In the genomic region with DNA sequence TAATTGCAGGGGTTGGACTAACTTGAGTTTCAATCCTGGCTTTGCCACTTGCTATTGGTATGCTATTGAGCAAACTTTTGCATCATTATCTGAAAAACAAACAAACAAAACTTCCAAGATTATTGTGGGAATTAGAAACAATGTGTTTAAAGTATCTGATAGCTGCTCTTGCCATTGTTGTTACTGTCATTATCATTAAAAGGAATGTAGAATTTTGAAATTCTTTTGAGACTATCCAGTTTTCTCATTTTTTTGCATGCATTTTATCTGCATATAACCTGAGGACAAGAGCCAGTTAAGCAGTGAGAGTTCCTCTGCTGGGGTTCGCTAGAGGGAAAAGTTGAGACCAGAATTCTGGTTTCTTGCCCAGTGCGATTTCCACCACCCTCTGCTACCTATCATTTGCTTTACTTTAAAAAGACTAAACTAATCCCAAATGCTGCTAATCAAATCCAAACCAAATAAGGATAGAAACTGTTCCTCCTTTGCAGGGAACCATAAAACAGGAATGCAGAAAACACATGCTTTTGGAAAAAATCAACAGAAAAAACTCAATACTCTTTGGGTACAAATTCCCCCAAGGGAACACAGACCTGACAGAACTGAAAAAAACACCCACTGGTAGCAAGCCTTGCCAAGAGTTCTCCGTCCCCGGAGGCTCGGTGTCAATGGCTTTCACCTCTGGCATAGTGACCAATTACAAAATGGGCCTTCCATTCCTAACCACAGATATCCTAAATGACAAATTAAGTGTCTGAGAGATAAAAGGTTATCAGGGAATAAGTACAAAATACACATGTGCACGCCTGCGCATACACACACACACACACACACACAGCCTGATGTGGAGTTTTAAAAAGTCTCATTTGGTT, we compare ENCODE assay signal across 21 cellular contexts.
DNase-seq lines count a peak whose midpoint lies in the region; ATAC-seq and TF ChIP-seq lines count a peak whose summit lies in the region.
"Had no signal": no experiment of that assay in that cellular context is flagged by ENCODE, and none has a peak within 500 bp of the region (broad histone marks: within the 10 kb centered on the region; RNA-seq: fewer than 3 reads in every experiment).

No MANE protein-coding gene starts in this region.

- DNase-seq in AG09309 (ENCODE audit: low read depth) (peak; percentile 61), HFFc6 (peak; percentile 19), fibroblast of peridontal ligament (ENCODE audit: extremely low read depth) (peak; percentile 41), AML-193 (lab: John Stamatoyannopoulos, UW) (no peak), pons (ENCODE audit: low spot score) (no peak)
- DNase-seq: CD8-positive, alpha-beta memory T cell; dorsolateral prefrontal cortex; Karpas-422; mesenchymal stem cell; natural killer cell; NCI-H1092; NCI-H2107; NCI-H748 treated with DMSO at 0.1 percent for 48 hours; stimulated activated CD4-positive, alpha-beta T cell treated with anti-CD3 and anti-CD28 coated beads, Interleukin-12 subunit alpha, Interleukin-12 subunit beta, amount 100 ng/mL, for 4 hours; T1000 had no signal

- H3K36me3 Mint-ChIP-seq in HFFc6 (ENCODE audit: low read depth) (no peaks in the 10 kb centered on the region), nephron (ENCODE audit: low read depth) (peaks cover 7% of the 10 kb centered on the region)
- H3K36me3 Mint-ChIP-seq: natural killer cell had no signal

- no peak for TF ChIP-seq CTCF in AG09309 (IDR thresholded peaks at IDR 0.05; ENCODE audit: control insufficient read depth, insufficient read depth, low read depth, low read length, missing control alignments)
- no peak for TF ChIP-seq CTCF in HFFc6 (IDR thresholded peaks at IDR 0.05)
- no peak for TF ChIP-seq CTCF in nephron (IDR thresholded peaks at IDR 0.05; ENCODE audit: unreplicated experiment in 3 of 3)

- peaks cover 58% of the 10 kb centered on the region for H3K4me1 Mint-ChIP-seq in HFFc6 (ENCODE audit: low read depth)
- H3K4me1 Mint-ChIP-seq in nephron: peaks cover 31% of the 10 kb centered on the region
- H3K4me1 Mint-ChIP-seq: CD8-positive, alpha-beta memory T cell had no signal

- H3K9me3 Mint-ChIP-seq in HFFc6 (no peaks in the 10 kb centered on the region), nephron (no peaks in the 10 kb centered on the region)
- H3K9me3 Mint-ChIP-seq: CD8-positive, alpha-beta memory T cell; natural killer cell had no signal

- H3K27me3 Mint-ChIP-seq in HFFc6 (ENCODE audit: insufficient read depth) (no peaks in the 10 kb centered on the region), nephron (ENCODE audit: low read depth) (no peaks in the 10 kb centered on the region)

- H3K4me3 Mint-ChIP-seq in HFFc6 (peak overlapping the region; percentile 36; the same call in 1 of the 2 replicates), nephron (peak overlapping the region in 1 of 3 experiments; percentile 45)
- H3K4me3 Mint-ChIP-seq: CD8-positive, alpha-beta memory T cell; natural killer cell had no signal

- peak overlapping the region; percentile 30; the same call in 1 of the 2 replicates for H3K27ac Mint-ChIP-seq in HFFc6
- peak overlapping the region; percentile 60 to 93 (median 93) for H3K27ac Mint-ChIP-seq in nephron
- H3K27ac Mint-ChIP-seq: natural killer cell had no signal

- H3K4me3 ChIP-seq in AG09309 (ENCODE audit: control insufficient read depth, low read depth, low read length): no peak overlapping the region
- H3K4me3 ChIP-seq: dorsolateral prefrontal cortex, prostate gland had no signal

- no peak for ATAC-seq in GM21526 (IDR thresholded peaks at IDR 0.05; ENCODE audit: low FRiP score, unreplicated experiment)
- no peak for ATAC-seq in GM18517 (IDR thresholded peaks at IDR 0.05; ENCODE audit: unreplicated experiment)
- ATAC-seq: activated CD4-positive, CD25-positive, alpha-beta regulatory T cell treated with anti-CD3 and anti-CD28 coated beads, Interleukin-2, amount 50 U/mL, for 24 hours; HCT116; natural killer cell had no signal

Comparison
In these comparisons a context has a peak if more than half of its experiments do, and no peak if none do; other contexts are left out.
1. DNase-seq: peak in AG09309 (single experiment), HFFc6 (single experiment) and fibroblast of peridontal ligament (single experiment); none in AML-193 (0 of 2) and pons (single experiment).